Comparison of ENCODE assay signal across 20 cellular contexts in the genomic region with DNA sequence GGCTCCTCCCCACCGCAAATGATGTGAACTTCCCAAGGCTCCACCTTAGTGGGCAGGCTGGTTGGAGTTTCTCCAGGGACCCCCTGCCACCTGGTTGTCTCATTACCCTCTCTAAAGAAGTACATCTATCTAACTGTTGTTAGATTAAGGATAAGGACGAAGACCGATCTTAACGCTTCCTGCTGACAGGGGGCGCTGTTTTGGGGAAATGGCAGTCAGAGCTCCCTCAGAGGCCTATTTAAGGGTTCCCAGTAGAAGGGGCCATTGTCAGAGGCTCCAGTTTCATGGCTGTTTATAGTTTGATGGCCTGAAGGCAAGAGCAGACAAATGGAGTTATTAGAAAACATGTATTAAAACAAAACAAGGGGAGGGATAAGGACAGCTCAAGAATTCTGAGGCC.
A peak's percentile ranks its signal among the peaks of the same experiment; 100 is the strongest.
DNase-seq lines count a peak whose midpoint lies in the region; ATAC-seq and TF ChIP-seq lines count a peak whose summit lies in the region.
"Had no signal": no experiment of that assay in that cellular context is flagged by ENCODE, and none has a peak within 500 bp of the region (broad histone marks: within the 10 kb centered on the region; RNA-seq: fewer than 3 reads in every experiment).

No MANE protein-coding gene starts in this region.

- H3K9me2 ChIP-seq in HCT116 (ENCODE audit: insufficient read depth), result no peaks in the 10 kb centered on the region

- peak; percentile 46; the same call in 1 of the 2 replicates for ATAC-seq in HCT116
- ATAC-seq: GM12878 had no signal

- H4K20me1 ChIP-seq in HCT116 (ENCODE audit: insufficient read depth), result no peaks in the 10 kb centered on the region

- H3K79me2 ChIP-seq in HCT116 (ENCODE audit: insufficient read depth, low read length), result no peaks in the 10 kb centered on the region

- no TSS peak for BruUV-seq in HCT116 (replicated peaks; lab: Mats Ljungman, UMichigan)

- H3K27ac ChIP-seq in HCT116 (ENCODE audit: low read depth, low read length), result no peak overlapping the region
- H3K27ac ChIP-seq: SK-N-MC had no signal

- intact Hi-C loops in HCT116 (cut with micrococcal nuclease), result no loop called here

- TF ChIP-seq POLR2A in HCT116 (IDR thresholded peaks at IDR 0.05; ENCODE audit: borderline replicate concordance, extremely low read depth, insufficient read depth, insufficient read length), result no peak

- no peaks in the 10 kb centered on the region for H3K36me3 ChIP-seq in HCT116 (ENCODE audit: control insufficient read depth in 1 of 2, insufficient read depth in 2 of 2, low read length in 2 of 2)
- H3K36me3 ChIP-seq: BE2C had no signal

- RAD21 ChIA-PET in HCT116 (lab: Charles Lee; ENCODE audit: low non-redundant PET in 1 of 2, low total read pairs in 2 of 2, uncharacterized antibody in 2 of 2, unreplicated experiment in 2 of 2), result no interaction called here

- H3K9ac ChIP-seq in HCT116 (ENCODE audit: low read length), result no peak overlapping the region

- no peak for TF ChIP-seq RAD21 in HCT116 (IDR thresholded peaks at IDR 0.05; ENCODE audit: low read depth)

- no peaks in the 10 kb centered on the region for H3K4me1 ChIP-seq in HCT116 (ENCODE audit: control insufficient read depth in 1 of 2, insufficient read depth in 2 of 2, low read length in 2 of 2)
- H3K4me1 ChIP-seq: BE2C had no signal

- TF ChIP-seq CTCF in HCT116 (IDR thresholded peaks at IDR 0.05 in 2 of 3, conservative IDR thresholded peaks at IDR 0.05 in 1 of 3; ENCODE audit: borderline replicate concordance in 1 of 3, insufficient read depth in 1 of 3, low read depth in 2 of 3, low read length in 2 of 3), result peak in 2 of 3 experiments; percentile 56 to 70; a peak in 4 of 6 replicates
- TF ChIP-seq CTCF in astrocyte of the spinal cord (IDR thresholded peaks at IDR 0.05; ENCODE audit: low read depth, low read length), result peak; percentile 6

- no peak overlapping the region for H3K4me2 ChIP-seq in HCT116 (ENCODE audit: low read length)

- peak; percentile 12 for DNase-seq in activated naive CD4-positive, alpha-beta T cell treated with anti-CD3 and anti-CD28 coated beads, Interleukin-2, amount 50 U/mL, for 16 hours
- DNase-seq in activated naive CD4-positive, alpha-beta T cell treated with Interleukin-2 at 50 U/mL for 16 hours, result no peak
- DNase-seq in HCT116 (ENCODE audit: low read depth, low spot score) (no peak), astrocyte of the spinal cord (ENCODE audit: low read depth, low spot score) (no peak), iPS DF 4.7 (ENCODE audit: extremely low read depth, low spot score) (peak; percentile 3), activated gamma-delta T cell (lab: John Stamatoyannopoulos, UW) (no peak), GM03348 (ENCODE audit: low spot score) (no peak), NCI-H82 treated with DMSO at 0.1 percent for 48 hours (lab: John Stamatoyannopoulos, UW; ENCODE audit: unreplicated experiment) (no peak)
- DNase-seq: BE2C; CD4-positive, CD25-positive, alpha-beta regulatory T cell; COR-L47; DMS 273 treated with DMSO at 0.1 percent for 48 hours; IMR-90; NCI-H1092 treated with DMSO at 0.1 percent for 48 hours; NCI-H146; NCI-H2081 treated with DMSO at 0.1 percent for 48 hours; NCI-H748 treated with DMSO at 0.1 percent for 48 hours; SHP77 had no signal

- POLR2A ChIA-PET in HCT116 (lab: Charles Lee), result no interaction called here

- no peaks in the 10 kb centered on the region for H3K9me3 ChIP-seq in HCT116 (ENCODE audit: control insufficient read depth in 1 of 2, insufficient read depth in 1 of 2, low read depth in 1 of 2, low read length in 2 of 2)
- H3K9me3 ChIP-seq: BE2C had no signal

- CTCF ChIA-PET in HCT116 (lab: Charles Lee), result interaction anchor here (0.6 to 0.7 kb wide), 2 partner anchors 67 to 373 kb away, joined by 3 read pairs; no protein-coding TSS in a partner anchor

- no peaks in the 10 kb centered on the region for H3K27me3 ChIP-seq in HCT116 (ENCODE audit: insufficient read depth, low read length)
- H3K27me3 ChIP-seq: BE2C had no signal

- H2AFZ ChIP-seq in HCT116 (ENCODE audit: low read depth, low read length, poor library complexity, severe bottlenecking), result no peak overlapping the region

- H3K4me3 ChIP-seq in HCT116 (replicated peaks in 1 of 2; ENCODE audit: low read depth in 1 of 2, low read length in 2 of 2), result no peak overlapping the region
- H3K4me3 ChIP-seq in astrocyte of the spinal cord (ENCODE audit: low read depth, low read length), result no peak overlapping the region
- H3K4me3 ChIP-seq: GM12878, SK-N-MC had no signal

- in situ Hi-C loops in astrocyte of the spinal cord (cut with HindIII; ENCODE audit: low sequenced_read_pairs), result no loop called here

TF ChIP-seq in HCT116, 20 proteins besides CTCF, POLR2A, EP300 and RAD21:
- TF ChIP-seq, protein P1, sequence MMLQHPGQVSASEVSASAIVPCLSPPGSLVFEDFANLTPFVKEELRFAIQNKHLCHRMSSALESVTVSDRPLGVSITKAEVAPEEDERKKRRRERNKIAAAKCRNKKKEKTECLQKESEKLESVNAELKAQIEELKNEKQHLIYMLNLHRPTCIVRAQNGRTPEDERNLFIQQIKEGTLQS (IDR thresholded peaks at IDR 0.05), result no peak
- TF ChIP-seq EZH2phosphoT487 (IDR thresholded peaks at IDR 0.05; ENCODE audit: borderline replicate concordance) (no peak), EGR1 (IDR thresholded peaks at IDR 0.05; ENCODE audit: low read depth) (no peak), EZH2 (IDR thresholded peaks at IDR 0.05) (no peak), ELF1 (IDR thresholded peaks at IDR 0.05; ENCODE audit: borderline replicate concordance, low read depth) (no peak), JUND (IDR thresholded peaks at IDR 0.05) (no peak), SRF (IDR thresholded peaks at IDR 0.05; ENCODE audit: low read depth) (no peak), TCF7L2 (IDR thresholded peaks at IDR 0.05; ENCODE audit: borderline replicate concordance, extremely low read depth, insufficient read depth, insufficient read length) (no peak), YY1 (IDR thresholded peaks at IDR 0.05; ENCODE audit: extremely low read depth, insufficient replicate concordance, low read depth, low read length) (no peak), ZNF274 (IDR thresholded peaks at IDR 0.05; ENCODE audit: low read depth, low read length) (no peak), CEBPB (IDR thresholded peaks at IDR 0.05; ENCODE audit: low read depth) (no peak)
- TF ChIP-seq, protein P2, sequence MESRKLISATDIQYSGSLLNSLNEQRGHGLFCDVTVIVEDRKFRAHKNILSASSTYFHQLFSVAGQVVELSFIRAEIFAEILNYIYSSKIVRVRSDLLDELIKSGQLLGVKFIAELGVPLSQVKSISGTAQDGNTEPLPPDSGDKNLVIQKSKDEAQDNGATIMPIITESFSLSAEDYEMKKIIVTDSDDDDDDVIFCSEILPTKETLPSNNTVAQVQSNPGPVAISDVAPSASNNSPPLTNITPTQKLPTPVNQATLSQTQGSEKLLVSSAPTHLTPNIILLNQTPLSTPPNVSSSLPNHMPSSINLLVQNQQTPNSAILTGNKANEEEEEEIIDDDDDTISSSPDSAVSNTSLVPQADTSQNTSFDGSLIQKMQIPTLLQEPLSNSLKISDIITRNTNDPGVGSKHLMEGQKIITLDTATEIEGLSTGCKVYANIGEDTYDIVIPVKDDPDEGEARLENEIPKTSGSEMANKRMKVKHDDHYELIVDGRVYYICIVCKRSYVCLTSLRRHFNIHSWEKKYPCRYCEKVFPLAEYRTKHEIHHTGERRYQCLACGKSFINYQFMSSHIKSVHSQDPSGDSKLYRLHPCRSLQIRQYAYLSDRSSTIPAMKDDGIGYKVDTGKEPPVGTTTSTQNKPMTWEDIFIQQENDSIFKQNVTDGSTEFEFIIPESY (IDR thresholded peaks at IDR 0.05; ENCODE audit: extremely low read depth, insufficient replicate concordance, low read length), result no peak
- TF ChIP-seq, protein P3, sequence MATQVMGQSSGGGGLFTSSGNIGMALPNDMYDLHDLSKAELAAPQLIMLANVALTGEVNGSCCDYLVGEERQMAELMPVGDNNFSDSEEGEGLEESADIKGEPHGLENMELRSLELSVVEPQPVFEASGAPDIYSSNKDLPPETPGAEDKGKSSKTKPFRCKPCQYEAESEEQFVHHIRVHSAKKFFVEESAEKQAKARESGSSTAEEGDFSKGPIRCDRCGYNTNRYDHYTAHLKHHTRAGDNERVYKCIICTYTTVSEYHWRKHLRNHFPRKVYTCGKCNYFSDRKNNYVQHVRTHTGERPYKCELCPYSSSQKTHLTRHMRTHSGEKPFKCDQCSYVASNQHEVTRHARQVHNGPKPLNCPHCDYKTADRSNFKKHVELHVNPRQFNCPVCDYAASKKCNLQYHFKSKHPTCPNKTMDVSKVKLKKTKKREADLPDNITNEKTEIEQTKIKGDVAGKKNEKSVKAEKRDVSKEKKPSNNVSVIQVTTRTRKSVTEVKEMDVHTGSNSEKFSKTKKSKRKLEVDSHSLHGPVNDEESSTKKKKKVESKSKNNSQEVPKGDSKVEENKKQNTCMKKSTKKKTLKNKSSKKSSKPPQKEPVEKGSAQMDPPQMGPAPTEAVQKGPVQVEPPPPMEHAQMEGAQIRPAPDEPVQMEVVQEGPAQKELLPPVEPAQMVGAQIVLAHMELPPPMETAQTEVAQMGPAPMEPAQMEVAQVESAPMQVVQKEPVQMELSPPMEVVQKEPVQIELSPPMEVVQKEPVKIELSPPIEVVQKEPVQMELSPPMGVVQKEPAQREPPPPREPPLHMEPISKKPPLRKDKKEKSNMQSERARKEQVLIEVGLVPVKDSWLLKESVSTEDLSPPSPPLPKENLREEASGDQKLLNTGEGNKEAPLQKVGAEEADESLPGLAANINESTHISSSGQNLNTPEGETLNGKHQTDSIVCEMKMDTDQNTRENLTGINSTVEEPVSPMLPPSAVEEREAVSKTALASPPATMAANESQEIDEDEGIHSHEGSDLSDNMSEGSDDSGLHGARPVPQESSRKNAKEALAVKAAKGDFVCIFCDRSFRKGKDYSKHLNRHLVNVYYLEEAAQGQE (IDR thresholded peaks at IDR 0.05; ENCODE audit: low read depth), result no peak
- TF ChIP-seq, protein P4, sequence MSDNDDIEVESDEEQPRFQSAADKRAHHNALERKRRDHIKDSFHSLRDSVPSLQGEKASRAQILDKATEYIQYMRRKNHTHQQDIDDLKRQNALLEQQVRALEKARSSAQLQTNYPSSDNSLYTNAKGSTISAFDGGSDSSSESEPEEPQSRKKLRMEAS (IDR thresholded peaks at IDR 0.05), result no peak

Comparison
In these comparisons a context has a peak if more than half of its experiments do, and no peak if none do; other contexts are left out.
1. DNase-seq: peak in activated naive CD4-positive, alpha-beta T cell treated with anti-CD3 and anti-CD28 coated beads, Interleukin-2, amount 50 U/mL, for 16 hours (single experiment) and iPS DF 4.7 (single experiment); none in activated naive CD4-positive, alpha-beta T cell treated with Interleukin-2 at 50 U/mL for 16 hours (single experiment), HCT116 (single experiment), astrocyte of the spinal cord (single experiment), activated gamma-delta T cell (single experiment), GM03348 (single experiment) and NCI-H82 treated with DMSO at 0.1 percent for 48 hours (single experiment).